9 cellular contexts compared by ENCODE assay signal in genomic region chr11:68750197-68750987, GRCh38. TPM values are rescaled to one million over a fixed set of nuclear protein-coding genes. Genes with fewer than 3 reads are reported as not detected.
DNase-seq lines count a peak whose midpoint lies in the region; ATAC-seq and TF ChIP-seq lines count a peak whose summit lies in the region.
"Had no signal": no experiment of that assay in that cellular context is flagged by ENCODE, and none has a peak within 500 bp of the region (broad histone marks: within the 10 kb centered on the region; RNA-seq: fewer than 3 reads in every experiment).

No MANE protein-coding gene starts in this region.

- ATAC-seq in esophagus mucosa, result no peak
- no peak for ATAC-seq in GM18505 (IDR thresholded peaks at IDR 0.05; ENCODE audit: unreplicated experiment)
- no peak for ATAC-seq in HG03354 (IDR thresholded peaks at IDR 0.05; ENCODE audit: poor library complexity, severe bottlenecking, unreplicated experiment)

- H3K4me3 Mint-ChIP-seq in T-helper 1 cell treated with Interleukin-12 subunit alpha and Interleukin-12 subunit beta and Interleukin-4 antibody, amounts not matched to agents 30 μg/mL and 1 μg/mL, for 36 hours, result peak overlapping the region; percentile 60

- TF ChIP-seq POLR2A in GM18505 (IDR thresholded peaks at IDR 0.05; ENCODE audit: borderline replicate concordance, extremely low read depth, insufficient read depth, insufficient read length), result no peak

- peaks cover 18% of the 10 kb centered on the region for H3K36me3 ChIP-seq in neutrophil

- peak overlapping the region; percentile 80 for H3K27ac ChIP-seq in neutrophil

- peaks cover 5% of the 10 kb centered on the region for H3K27me3 Mint-ChIP-seq in T-helper 1 cell treated with Interleukin-12 subunit alpha and Interleukin-12 subunit beta and Interleukin-4 antibody, amounts not matched to agents 30 μg/mL and 1 μg/mL, for 36 hours (ENCODE audit: low read depth)

- no peak for TF ChIP-seq CTCF in GM20000 (IDR thresholded peaks at IDR 0.05; ENCODE audit: extremely low read depth, missing control alignments)
- no peak for TF ChIP-seq CTCF in neutrophil (IDR thresholded peaks at IDR 0.05)

- H3K4me1 Mint-ChIP-seq in T-helper 1 cell treated with Interleukin-12 subunit alpha and Interleukin-12 subunit beta and Interleukin-4 antibody, amounts not matched to agents 30 μg/mL and 1 μg/mL, for 36 hours (ENCODE audit: low read depth), result peaks cover 6% of the 10 kb centered on the region

- H3K27me3 ChIP-seq in neutrophil, result no peaks in the 10 kb centered on the region

- H3K36me3 Mint-ChIP-seq in T-helper 1 cell treated with Interleukin-12 subunit alpha and Interleukin-12 subunit beta and Interleukin-4 antibody, amounts not matched to agents 30 μg/mL and 1 μg/mL, for 36 hours (ENCODE audit: low read depth), result peaks cover 2% of the 10 kb centered on the region

- H3K27ac Mint-ChIP-seq in T-helper 1 cell treated with Interleukin-12 subunit alpha and Interleukin-12 subunit beta and Interleukin-4 antibody, amounts not matched to agents 30 μg/mL and 1 μg/mL, for 36 hours, result peak overlapping the region; percentile 33

- no peaks in the 10 kb centered on the region for H3K9me3 Mint-ChIP-seq in T-helper 1 cell treated with Interleukin-12 subunit alpha and Interleukin-12 subunit beta and Interleukin-4 antibody, amounts not matched to agents 30 μg/mL and 1 μg/mL, for 36 hours

- H3K4me1 ChIP-seq in neutrophil (ENCODE audit: control insufficient read depth in 1 of 2, insufficient read depth in 1 of 2, low read depth in 1 of 2, low read length in 1 of 2), result peaks cover 29 to 36% of the 10 kb centered on the region in 2 experiments

- peak overlapping the region; percentile 55 to 71 for H3K4me3 ChIP-seq in neutrophil (ENCODE audit: low read depth in 1 of 2, low read length in 1 of 2)

- peak; percentile 51 for DNase-seq in GM20000 (ENCODE audit: low spot score)
- DNase-seq in ecto neural progenitor cell (ENCODE audit: low spot score), result peak; percentile 72
- DNase-seq in NCI-H1417 (lab: John Stamatoyannopoulos, UW), result no peak

- H3K9me3 ChIP-seq in neutrophil, result no peaks in the 10 kb centered on the region
- H3K9me3 ChIP-seq: SK-N-SH had no signal

RNA-seq across cellular contexts. Expression of gene TESMIN, which starts 0.9 kb away (rescaled TPM):
- 5.2 TPM for total RNA-seq in esophagus mucosa

Comparison
In these comparisons a context has a peak if more than half of its experiments do, and no peak if none do; other contexts are left out.
1. DNase-seq: peak in GM20000 (single experiment) and ecto neural progenitor cell (single experiment); none in NCI-H1417 (0 of 3).